Comparison of ENCODE assay signal across 29 cellular contexts in the genomic region with DNA sequence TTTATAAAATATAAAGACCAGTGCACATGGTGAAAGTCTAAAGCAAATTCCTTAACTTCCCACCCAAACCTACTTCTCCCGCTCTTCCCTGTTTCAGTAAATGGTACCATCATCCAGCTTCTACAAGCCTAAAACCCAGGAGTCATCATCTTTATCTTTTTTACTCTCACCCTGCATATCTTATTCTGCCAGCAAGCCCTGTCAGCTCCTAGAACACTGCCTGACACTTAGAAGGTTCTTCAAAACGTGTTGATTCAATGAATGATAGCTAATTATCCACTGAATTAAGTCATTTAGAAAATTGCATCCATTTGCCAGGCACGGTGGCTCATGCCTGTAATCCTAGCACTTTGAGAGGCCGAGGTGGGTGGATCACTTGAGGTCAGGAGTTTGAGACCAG.
"Had no signal": no experiment of that assay in that cellular context is flagged by ENCODE, and none has a peak within 500 bp of the region (broad histone marks: within the 10 kb centered on the region; RNA-seq: fewer than 3 reads in every experiment).

No MANE protein-coding gene starts in this region.

- H3K27me3 Mint-ChIP-seq: stimulated activated memory B cell treated with anti-CD40 and anti-IgM and Interleukin-4, amounts not matched to agents 10 μg/mL and 1 μg/mL and 100 μg/mL, for 72 hours; stimulated activated naive B cell treated with anti-CD40 and anti-IgM and Interleukin-4, amounts not matched to agents 10 μg/mL and 1 μg/mL and 100 μg/mL, for 72 hours; stimulated activated naive CD8-positive, alpha-beta T cell treated with anti-CD3 and anti-CD28 coated beads, Interleukin-15, amount 100 ng/mL, for 72 hours; stimulated activated naive CD8-positive, alpha-beta T cell treated with anti-CD3 and anti-CD28 coated beads, Interleukin-15, Interleukin-2, amounts not matched to agents 100 ng/mL and 50 ng/mL, for 24 hours; type B pancreatic cell had no signal

- H3K9me3 Mint-ChIP-seq: type B pancreatic cell had no signal

- DNase-seq: stimulated activated CD4-positive, alpha-beta T cell treated with anti-CD3 and anti-CD28 coated beads, Interleukin-2, amount 100 ng/mL, for 48 hours; stimulated activated CD4-positive, alpha-beta T cell treated with anti-CD3 and anti-CD28 coated beads, Interleukin-4, amount 100 ng/mL, for 1 hour; stimulated activated CD4-positive, alpha-beta T cell treated with anti-CD3 and anti-CD28 coated beads, Interleukin-4, amount 100 ng/mL, for 24 hours; stimulated activated CD4-positive, alpha-beta T cell treated with anti-CD3 and anti-CD28 coated beads, Interleukin-4, amount 100 ng/mL, for 4 hours; stimulated activated CD8-positive, alpha-beta memory T cell treated with anti-CD3 and anti-CD28 coated beads, Interleukin-4, amount 100 ng/mL, for 48 hours; stimulated activated naive B cell treated with anti-CD40 and anti-IgM and Interleukin-4, amounts not matched to agents 10 μg/mL and 1 μg/mL and 100 μg/mL, for 72 hours; stimulated activated naive CD4-positive, alpha-beta T cell; stimulated activated naive CD4-positive, alpha-beta T cell treated with Interleukin-2 at 50 U/mL for 16 hours; stimulated activated naive CD8-positive, alpha-beta T cell treated with anti-CD3 and anti-CD28 coated beads, Interleukin-15, amount 100 ng/mL, for 72 hours; stimulated activated naive CD8-positive, alpha-beta T cell treated with anti-CD3 and anti-CD28 coated beads, Interleukin-15, Interleukin-2, amounts not matched to agents 100 U/mL and 50 U/mL, for 24 hours; stomach; substantia nigra; testis; thyroid gland; tibial artery; transverse colon; trophoblast cell; upper lobe of left lung; upper lobe of right lung; uterus had no signal

- H3K9me3 ChIP-seq: stomach, suprapubic skin, testis, thoracic aorta, thyroid gland, tibial artery, tibial nerve, transverse colon, upper lobe of left lung, upper lobe of right lung, uterus, vagina had no signal

- H3K4me1 Mint-ChIP-seq: stimulated activated effector memory CD8-positive, alpha-beta T cell treated with anti-CD3 and anti-CD28 coated beads, Interleukin-12 subunit alpha, Interleukin-12 subunit beta, amount 100 ng/mL, for 72 hours; stimulated activated memory B cell treated with anti-CD40 and anti-IgM and Interleukin-4, amounts not matched to agents 10 μg/mL and 1 μg/mL and 100 μg/mL, for 72 hours; stimulated activated naive B cell treated with anti-CD40 and anti-IgM and Interleukin-4, amounts not matched to agents 10 μg/mL and 1 μg/mL and 100 μg/mL, for 72 hours; stimulated activated naive CD8-positive, alpha-beta T cell treated with anti-CD3 and anti-CD28 coated beads, Interleukin-15, amount 100 ng/mL, for 72 hours had no signal

- H3K36me3 Mint-ChIP-seq: stimulated activated effector memory CD8-positive, alpha-beta T cell treated with anti-CD3 and anti-CD28 coated beads, Interleukin-12 subunit alpha, Interleukin-12 subunit beta, amount 100 ng/mL, for 72 hours; stimulated activated memory B cell treated with anti-CD40 and anti-IgM and Interleukin-4, amounts not matched to agents 10 μg/mL and 1 μg/mL and 100 μg/mL, for 72 hours; stimulated activated naive B cell treated with anti-CD40 and anti-IgM and Interleukin-4, amounts not matched to agents 10 μg/mL and 1 μg/mL and 100 μg/mL, for 72 hours; type B pancreatic cell had no signal

- H3K4me3 ChIP-seq: stomach, suprapubic skin, testis, thoracic aorta, thyroid gland, tibial artery, tibial nerve, transverse colon, upper lobe of left lung, upper lobe of right lung, uterus, vagina had no signal

- ATAC-seq: stimulated activated effector memory CD8-positive, alpha-beta T cell treated with anti-CD3 and anti-CD28 coated beads, Interleukin-12 subunit alpha, Interleukin-12 subunit beta, amount 100 ng/mL, for 72 hours; stimulated activated memory B cell treated with anti-CD40 and anti-IgM and Interleukin-4, amounts not matched to agents 10 μg/mL and 1 μg/mL and 100 μg/mL, for 72 hours; stimulated activated naive B cell treated with anti-CD40 and anti-IgM and Interleukin-4, amounts not matched to agents 10 μg/mL and 1 μg/mL and 100 μg/mL, for 72 hours; stimulated activated naive CD8-positive, alpha-beta T cell treated with anti-CD3 and anti-CD28 coated beads, Interleukin-15, amount 100 ng/mL, for 72 hours; stimulated activated naive CD8-positive, alpha-beta T cell treated with anti-CD3 and anti-CD28 coated beads, Interleukin-15, Interleukin-2, amounts not matched to agents 100 U/mL and 50 U/mL, for 24 hours; upper lobe of right lung had no signal

- FAIRE-seq: urothelium cell line had no signal

- H3K36me3 ChIP-seq: stomach, suprapubic skin, thoracic aorta, thyroid gland, tibial artery, tibial nerve, transverse colon, upper lobe of left lung, upper lobe of right lung, uterus, vagina had no signal

- H3K4me1 ChIP-seq: stomach, suprapubic skin, testis, thyroid gland, tibial artery, tibial nerve, transverse colon, upper lobe of left lung, upper lobe of right lung, uterus, vagina had no signal

- H3K4me3 Mint-ChIP-seq: stimulated activated effector memory CD8-positive, alpha-beta T cell treated with anti-CD3 and anti-CD28 coated beads, Interleukin-12 subunit alpha, Interleukin-12 subunit beta, amount 100 ng/mL, for 72 hours; stimulated activated memory B cell treated with anti-CD40 and anti-IgM and Interleukin-4, amounts not matched to agents 10 μg/mL and 1 μg/mL and 100 μg/mL, for 72 hours; stimulated activated naive B cell treated with anti-CD40 and anti-IgM and Interleukin-4, amounts not matched to agents 10 μg/mL and 1 μg/mL and 100 μg/mL, for 72 hours; stimulated activated naive CD8-positive, alpha-beta T cell treated with anti-CD3 and anti-CD28 coated beads, Interleukin-15, amount 100 ng/mL, for 72 hours; stimulated activated naive CD8-positive, alpha-beta T cell treated with anti-CD3 and anti-CD28 coated beads, Interleukin-15, Interleukin-2, amounts not matched to agents 100 ng/mL and 50 ng/mL, for 24 hours; type B pancreatic cell had no signal

- H3K27ac Mint-ChIP-seq: stimulated activated effector memory CD8-positive, alpha-beta T cell treated with anti-CD3 and anti-CD28 coated beads, Interleukin-12 subunit alpha, Interleukin-12 subunit beta, amount 100 ng/mL, for 72 hours; stimulated activated memory B cell treated with anti-CD40 and anti-IgM and Interleukin-4, amounts not matched to agents 10 μg/mL and 1 μg/mL and 100 μg/mL, for 72 hours; stimulated activated naive B cell treated with anti-CD40 and anti-IgM and Interleukin-4, amounts not matched to agents 10 μg/mL and 1 μg/mL and 100 μg/mL, for 72 hours; stimulated activated naive CD8-positive, alpha-beta T cell treated with anti-CD3 and anti-CD28 coated beads, Interleukin-15, amount 100 ng/mL, for 72 hours; stimulated activated naive CD8-positive, alpha-beta T cell treated with anti-CD3 and anti-CD28 coated beads, Interleukin-15, Interleukin-2, amounts not matched to agents 100 ng/mL and 50 ng/mL, for 24 hours; type B pancreatic cell had no signal

- H3K27ac ChIP-seq: stomach, suprapubic skin, testis, thoracic aorta, thyroid gland, tibial artery, tibial nerve, transverse colon, upper lobe of left lung, upper lobe of right lung, uterus, vagina had no signal

- H3K27me3 ChIP-seq: stomach, suprapubic skin, testis, thyroid gland, tibial artery, tibial nerve, transverse colon, upper lobe of left lung, upper lobe of right lung, uterus, vagina had no signal
